Comparison of ENCODE assay signal across 23 cellular contexts in the genomic region with DNA sequence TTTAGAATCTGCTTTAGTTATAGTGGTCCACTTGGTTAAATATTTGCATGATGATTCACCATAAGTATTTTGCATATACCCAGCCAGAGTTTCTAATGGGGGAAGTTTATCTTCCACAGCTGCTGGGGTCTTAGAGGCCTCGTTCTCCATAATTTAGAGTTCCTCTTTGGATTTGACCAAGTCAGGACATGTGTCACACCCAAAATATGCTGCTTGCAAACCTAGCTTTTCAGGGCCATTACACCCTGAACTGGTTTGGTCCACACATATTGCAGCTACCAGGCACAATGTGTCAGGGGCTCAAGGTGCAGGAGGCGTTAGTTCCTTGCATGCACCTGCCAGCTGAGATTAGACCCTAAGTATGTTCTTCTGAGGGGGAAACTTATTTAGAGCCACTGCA. TPM values are rescaled to one million over a fixed set of nuclear protein-coding genes. Genes with fewer than 3 reads are reported as not detected.
"Had no signal": no experiment of that assay in that cellular context is flagged by ENCODE, and none has a peak within 500 bp of the region (broad histone marks: within the 10 kb centered on the region; RNA-seq: fewer than 3 reads in every experiment).

No MANE protein-coding gene starts in this region.

- ATAC-seq: activated CD4-positive, CD25-positive, alpha-beta regulatory T cell treated with anti-CD3 and anti-CD28 coated beads, Interleukin-2, amount 50 U/mL, for 24 hours; activated CD8-positive, alpha-beta T cell treated with anti-CD3 and anti-CD28 coated beads for 36 hours; activated T-cell treated with anti-CD3 and anti-CD28 coated beads, Interleukin-2, amount 50 U/mL, for 72 hours; Right ventricle myocardium inferior; T-cell had no signal

- H3K4me1 Mint-ChIP-seq: activated naive CD4-positive, alpha-beta T cell treated with anti-CD3 and anti-CD28 coated beads, Interleukin-2, amount 10 ng/mL, durations not matched to agents 7 days and 5 days; activated naive CD8-positive, alpha-beta T cell treated with anti-CD3 and anti-CD28 coated beads for 36 hours; T-cell had no signal

- H3K27ac ChIP-seq: SK-N-MC, VCaP had no signal

- FAIRE-seq: colon had no signal

- H3K4me3 ChIP-seq: SK-N-MC had no signal

- H3K36me3 Mint-ChIP-seq: activated naive CD4-positive, alpha-beta T cell treated with anti-CD3 and anti-CD28 coated beads, Interleukin-2, amount 10 ng/mL, durations not matched to agents 7 days and 5 days had no signal

- DNase-seq: activated CD4-positive, alpha-beta T cell treated with anti-CD3 and anti-CD28 coated beads for 4 hours; activated CD8-positive, alpha-beta memory T cell treated with anti-CD3 and anti-CD28 coated beads, Interleukin-2, amount 50 U/mL, for 4 hours; activated CD8-positive, alpha-beta T cell treated with anti-CD3 and anti-CD28 coated beads for 36 hours; activated gamma-delta T cell treated with Interleukin-2 at 50 U/mL for 16 hours; activated naive CD4-positive, alpha-beta T cell treated with anti-CD3 and anti-CD28 coated beads, Interleukin-2, amount 10 ng/mL, durations not matched to agents 7 days and 5 days; activated naive CD8-positive, alpha-beta T cell treated with anti-CD3 and anti-CD28 coated beads for 36 hours; activated T-cell treated with anti-CD3 and anti-CD28 coated beads, Interleukin-2, amount 50 U/mL, for 72 hours; cerebellar nuclear complex; Kasumi-1; NCI-H1092; NCI-H1417; NCI-H1930; NCI-H345; NCI-H510A; RPMI8226; T-cell had no signal

- H3K4me3 Mint-ChIP-seq: activated CD8-positive, alpha-beta T cell treated with anti-CD3 and anti-CD28 coated beads for 36 hours; activated naive CD4-positive, alpha-beta T cell treated with anti-CD3 and anti-CD28 coated beads, Interleukin-2, amount 10 ng/mL, durations not matched to agents 7 days and 5 days; activated naive CD8-positive, alpha-beta T cell treated with anti-CD3 and anti-CD28 coated beads for 36 hours; activated T-cell treated with anti-CD3 and anti-CD28 coated beads, Interleukin-2, amount 50 U/mL, for 72 hours; T-cell had no signal

- H3K27ac Mint-ChIP-seq: activated CD8-positive, alpha-beta T cell treated with anti-CD3 and anti-CD28 coated beads for 36 hours; activated naive CD4-positive, alpha-beta T cell treated with anti-CD3 and anti-CD28 coated beads, Interleukin-2, amount 10 ng/mL, durations not matched to agents 7 days and 5 days; activated naive CD8-positive, alpha-beta T cell treated with anti-CD3 and anti-CD28 coated beads for 36 hours; activated T-cell treated with anti-CD3 and anti-CD28 coated beads, Interleukin-2, amount 50 U/mL, for 72 hours; activated T-helper 2 cell treated with anti-CD3 and anti-CD28 coated beads, Interferon-gamma antibody, Interleukin-2, Interleukin-4, amounts not matched to agents 10 μg/mL and 5 μg/mL and 100 μg/mL, durations not matched to agents 14 hours and 24 hours and 36 hours; T-cell had no signal

RNA-seq across cellular contexts. Expression of gene FMO1, which starts 48.6 kb away (rescaled TPM):
- total RNA-seq: activated CD8-positive, alpha-beta T cell treated with anti-CD3 and anti-CD28 coated beads for 36 hours; activated naive CD8-positive, alpha-beta T cell treated with anti-CD3 and anti-CD28 coated beads for 36 hours; activated T-cell treated with anti-CD3 and anti-CD28 coated beads, Interleukin-2, amount 50 U/mL, for 72 hours; activated T-helper 2 cell treated with anti-CD3 and anti-CD28 coated beads, Interferon-gamma antibody, Interleukin-2, Interleukin-4, amounts not matched to agents 10 μg/mL and 5 μg/mL and 100 μg/mL, durations not matched to agents 14 hours and 24 hours and 36 hours; T-cell; T-helper 2 cell treated with Interferon-gamma antibody and Interleukin-4, amounts not matched to agents 100 ng/mL and 5 ng/mL, for 36 hours had no signal
